Comparison of ENCODE assay signal across 32 cellular contexts in genomic region chr2:42332575-42332974, GRCh38.
"Had no signal": no experiment of that assay in that cellular context is flagged by ENCODE, and none has a peak within 500 bp of the region (broad histone marks: within the 10 kb centered on the region; RNA-seq: fewer than 3 reads in every experiment).

No MANE protein-coding gene starts in this region.

- H3K9me3 Mint-ChIP-seq: activated T-helper 1 cell treated with anti-CD3 and anti-CD28 coated beads, Interleukin-12 subunit alpha, Interleukin-12 subunit beta, Interleukin-2, Interleukin-4 antibody, amounts not matched to agents 30 ng/mL and 10 ng/mL and 1 ng/mL, durations not matched to agents 14 hours and 24 hours and 36 hours; T-helper 1 cell treated with Interleukin-12 subunit alpha and Interleukin-12 subunit beta and Interleukin-4 antibody, amounts not matched to agents 30 μg/mL and 1 μg/mL, for 36 hours; type B pancreatic cell had no signal

- DNase-seq: activated CD4-positive, alpha-beta T cell treated with anti-CD3 and anti-CD28 coated beads, Interleukin-2, amount 10 ng/mL, durations not matched to agents 7 days and 5 days; activated CD4-positive, CD25-positive, alpha-beta regulatory T cell treated with anti-CD3 and anti-CD28 coated beads, Interleukin-2, amount 50 U/mL, for 72 hours; activated CD8-positive, alpha-beta T cell treated with anti-CD3 and anti-CD28 coated beads for 36 hours; activated gamma-delta T cell; activated naive CD4-positive, alpha-beta T cell treated with anti-CD3 and anti-CD28 coated beads, Interleukin-2, amount 50 U/mL, for 16 hours; adrenal gland; aorta; body of pancreas; cortex of kidney; effector memory CD8-positive, alpha-beta T cell; foreskin fibroblast; head of caudate nucleus; hippocampal formation; left cardiac atrium; left ventricle myocardium superior; naive B cell; occipital lobe; psoas muscle; stimulated activated CD4-positive, alpha-beta T cell treated with anti-CD3 and anti-CD28 coated beads, Interleukin-15, amount 100 ng/mL, for 24 hours; stimulated activated CD4-positive, alpha-beta T cell treated with anti-CD3 and anti-CD28 coated beads, Interleukin-2, amount 100 ng/mL, for 24 hours; stimulated activated naive CD8-positive, alpha-beta T cell treated with anti-CD3 and anti-CD28 coated beads, Interleukin-15, Interleukin-2, amounts not matched to agents 100 U/mL and 50 U/mL, for 24 hours; substantia nigra; SW 1271; T1000; uterus; WERI-Rb-1 had no signal

- H3K4me1 ChIP-seq: psoas muscle had no signal

- H3K27ac Mint-ChIP-seq: activated CD4-positive, alpha-beta T cell treated with anti-CD3 and anti-CD28 coated beads, Interleukin-2, amount 10 ng/mL, durations not matched to agents 7 days and 5 days; activated T-helper 1 cell treated with anti-CD3 and anti-CD28 coated beads, Interleukin-12 subunit alpha, Interleukin-12 subunit beta, Interleukin-2, Interleukin-4 antibody, amounts not matched to agents 30 ng/mL and 10 ng/mL and 1 ng/mL, durations not matched to agents 14 hours and 24 hours and 36 hours; T-helper 1 cell treated with Interleukin-12 subunit alpha and Interleukin-12 subunit beta and Interleukin-4 antibody, amounts not matched to agents 30 μg/mL and 1 μg/mL, for 36 hours; type B pancreatic cell had no signal

- H3K27me3 Mint-ChIP-seq: activated CD4-positive, alpha-beta T cell treated with anti-CD3 and anti-CD28 coated beads, Interleukin-2, amount 10 ng/mL, durations not matched to agents 7 days and 5 days; activated CD8-positive, alpha-beta T cell treated with anti-CD3 and anti-CD28 coated beads for 36 hours; effector memory CD8-positive, alpha-beta T cell; naive B cell; type B pancreatic cell had no signal

- H3K4me3 Mint-ChIP-seq: activated CD4-positive, alpha-beta T cell treated with anti-CD3 and anti-CD28 coated beads, Interleukin-2, amount 10 ng/mL, durations not matched to agents 7 days and 5 days; activated CD8-positive, alpha-beta T cell treated with anti-CD3 and anti-CD28 coated beads for 36 hours; activated T-helper 1 cell treated with anti-CD3 and anti-CD28 coated beads, Interleukin-12 subunit alpha, Interleukin-12 subunit beta, Interleukin-2, Interleukin-4 antibody, amounts not matched to agents 30 ng/mL and 10 ng/mL and 1 ng/mL, durations not matched to agents 14 hours and 24 hours and 36 hours; effector memory CD8-positive, alpha-beta T cell; naive B cell; T-helper 1 cell treated with Interleukin-12 subunit alpha and Interleukin-12 subunit beta and Interleukin-4 antibody, amounts not matched to agents 30 μg/mL and 1 μg/mL, for 36 hours; type B pancreatic cell had no signal

- H3K9me3 ChIP-seq: adrenal gland, body of pancreas, psoas muscle, uterus had no signal

- H3K4me3 ChIP-seq: adrenal gland, body of pancreas, cardiac muscle cell, psoas muscle, uterus had no signal

- H3K9ac ChIP-seq: parathyroid adenoma had no signal

- H3K36me3 ChIP-seq: uterus had no signal

- H3K27ac ChIP-seq: body of pancreas, cardiac muscle cell, parathyroid adenoma, psoas muscle, uterus, WERI-Rb-1 had no signal

- ATAC-seq: activated CD8-positive, alpha-beta T cell treated with anti-CD3 and anti-CD28 coated beads for 36 hours; body of pancreas; effector memory CD8-positive, alpha-beta T cell; esophagus mucosa; left cardiac atrium; left ventricle myocardium superior; psoas muscle; stimulated activated naive CD8-positive, alpha-beta T cell treated with anti-CD3 and anti-CD28 coated beads, Interleukin-15, Interleukin-2, amounts not matched to agents 100 U/mL and 50 U/mL, for 24 hours had no signal

- H2AFZ ChIP-seq: parathyroid adenoma had no signal

- H3K27me3 ChIP-seq: adrenal gland, body of pancreas, cardiac muscle cell, uterus had no signal
